In the genomic region with DNA sequence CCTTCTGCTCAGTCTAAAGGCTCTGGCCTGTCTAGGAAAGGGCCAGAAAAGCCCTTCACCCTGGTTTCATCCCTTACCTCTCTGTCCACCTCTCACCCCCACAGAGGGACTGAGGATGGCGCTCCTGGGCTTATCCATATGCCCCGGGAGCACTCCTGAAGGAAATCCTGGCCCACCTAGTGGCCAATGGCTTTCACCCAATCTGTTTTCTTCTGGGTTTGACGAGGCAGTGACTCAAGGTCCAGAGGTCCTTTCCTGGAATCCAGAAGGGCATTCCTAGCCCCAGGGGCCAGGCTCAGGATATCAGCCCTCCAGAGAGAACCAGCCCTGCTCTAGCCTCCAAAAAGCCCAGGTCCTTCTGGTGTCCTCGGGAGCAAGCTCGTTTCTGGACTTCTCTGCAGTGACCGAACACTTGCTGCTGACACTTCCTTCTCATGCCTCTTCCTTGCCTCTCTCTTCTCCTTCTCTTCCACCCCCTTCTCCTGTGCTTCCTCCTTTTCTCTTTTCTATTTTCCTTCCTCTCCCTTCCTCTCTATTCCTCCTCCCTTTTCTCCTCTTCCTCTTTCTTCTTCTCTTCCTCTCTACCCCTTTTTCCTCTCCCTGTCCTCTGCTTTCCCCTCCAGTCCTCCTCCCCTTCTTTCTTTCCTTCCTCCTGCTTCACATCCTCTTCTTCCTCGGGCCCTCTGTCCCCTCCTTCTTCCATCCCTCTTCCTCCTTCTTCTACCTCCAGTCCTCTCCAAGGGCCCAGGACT, we compare ENCODE assay signal across 15 cellular contexts. TPM values are rescaled to one million over a fixed set of nuclear protein-coding genes. Genes with fewer than 3 reads are reported as not detected.
"Had no signal": no experiment of that assay in that cellular context is flagged by ENCODE, and none has a peak within 500 bp of the region (broad histone marks: within the 10 kb centered on the region; RNA-seq: fewer than 3 reads in every experiment).

No MANE protein-coding gene starts in this region.

- H3K27me3 ChIP-seq: sigmoid colon had no signal

- H3K4me3 Mint-ChIP-seq: activated CD4-positive, alpha-beta memory T cell treated with anti-CD3 and anti-CD28 coated beads, Interleukin-2, amount 10 ng/mL, durations not matched to agents 7 days and 5 days; activated T-cell treated with anti-CD3 and anti-CD28 coated beads, Interleukin-2, amount 50 U/mL, for 4 hours; stimulated activated memory B cell treated with anti-CD40 and anti-IgM and Interleukin-4, amounts not matched to agents 10 μg/mL and 1 μg/mL and 100 μg/mL, for 72 hours had no signal

- DNase-seq: activated CD4-positive, alpha-beta memory T cell treated with anti-CD3 and anti-CD28 coated beads, Interleukin-2, amount 10 ng/mL, durations not matched to agents 7 days and 5 days; activated CD4-positive, alpha-beta T cell treated with anti-CD3 and anti-CD28 coated beads for 4 hours; activated effector memory CD4-positive, alpha-beta T cell treated with Interleukin-2 at 50 U/mL for 16 hours; activated naive CD4-positive, alpha-beta T cell treated with anti-CD3 and anti-CD28 coated beads, Interleukin-2, amount 50 U/mL, for 16 hours; activated T-cell treated with anti-CD3 and anti-CD28 coated beads, Interleukin-2, amount 50 U/mL, for 4 hours; dorsolateral prefrontal cortex; erythroblast; sigmoid colon; stimulated activated CD4-positive, alpha-beta T cell treated with anti-CD3 and anti-CD28 coated beads, Interleukin-2, amount 100 ng/mL, for 24 hours had no signal

- ATAC-seq: activated T-cell treated with anti-CD3 and anti-CD28 coated beads, Interleukin-2, amount 50 U/mL, for 4 hours; gastroesophageal sphincter; stimulated activated memory B cell treated with anti-CD40 and anti-IgM and Interleukin-4, amounts not matched to agents 10 μg/mL and 1 μg/mL and 100 μg/mL, for 72 hours had no signal

- H3K27ac ChIP-seq: dorsolateral prefrontal cortex, gastroesophageal sphincter, sigmoid colon had no signal

- H3K9me3 ChIP-seq: gastroesophageal sphincter, sigmoid colon had no signal

- H3K4me1 ChIP-seq: gastroesophageal sphincter, sigmoid colon had no signal

- H3K4me3 ChIP-seq: dorsolateral prefrontal cortex, gastroesophageal sphincter, sigmoid colon had no signal

- H3K36me3 Mint-ChIP-seq: stimulated activated memory B cell treated with anti-CD40 and anti-IgM and Interleukin-4, amounts not matched to agents 10 μg/mL and 1 μg/mL and 100 μg/mL, for 72 hours had no signal

- H3K36me3 ChIP-seq: gastroesophageal sphincter, sigmoid colon had no signal

- FAIRE-seq: astrocyte had no signal

- H3K27ac Mint-ChIP-seq: activated CD4-positive, alpha-beta memory T cell treated with anti-CD3 and anti-CD28 coated beads, Interleukin-2, amount 10 ng/mL, durations not matched to agents 7 days and 5 days; stimulated activated memory B cell treated with anti-CD40 and anti-IgM and Interleukin-4, amounts not matched to agents 10 μg/mL and 1 μg/mL and 100 μg/mL, for 72 hours had no signal

- H3K4me1 Mint-ChIP-seq: activated CD4-positive, alpha-beta memory T cell treated with anti-CD3 and anti-CD28 coated beads, Interleukin-2, amount 10 ng/mL, durations not matched to agents 7 days and 5 days had no signal

- H3K9me3 Mint-ChIP-seq: activated CD4-positive, alpha-beta memory T cell treated with anti-CD3 and anti-CD28 coated beads, Interleukin-2, amount 10 ng/mL, durations not matched to agents 7 days and 5 days; activated T-cell treated with anti-CD3 and anti-CD28 coated beads, Interleukin-2, amount 50 U/mL, for 4 hours had no signal

RNA-seq across cellular contexts. Expression of a gene that starts 59.6 kb away (rescaled TPM):
- total RNA-seq: activated CD4-positive, alpha-beta memory T cell treated with anti-CD3 and anti-CD28 coated beads, Interleukin-2, amount 10 ng/mL, durations not matched to agents 7 days and 5 days; activated T-cell treated with anti-CD3 and anti-CD28 coated beads, Interleukin-2, amount 50 U/mL, for 4 hours; osteoblast; pulmonary artery endothelial cell; sigmoid colon; T-helper 1 cell treated with Interleukin-12 subunit alpha and Interleukin-12 subunit beta and Interleukin-4 antibody, amounts not matched to agents 30 ng/mL and 1 ng/mL, for 36 hours had no signal
